ENCODE assay signal across 9 cellular contexts in the genomic region with DNA sequence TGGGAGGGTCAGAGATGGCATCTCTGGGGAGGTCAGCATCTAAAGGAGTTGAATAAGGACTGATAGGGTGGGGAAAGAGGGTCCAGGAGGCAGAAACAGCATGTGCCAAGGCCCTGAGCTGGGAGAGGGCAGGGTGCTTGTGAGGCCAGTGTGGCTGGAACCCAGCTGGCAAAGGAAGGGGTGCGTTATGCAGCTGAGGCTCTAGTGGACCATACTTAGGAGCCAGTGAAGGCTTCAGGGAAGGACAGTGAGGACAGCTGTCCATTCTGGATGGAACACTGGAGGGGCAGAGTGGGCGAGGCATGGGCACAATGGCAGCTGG. TPM values are rescaled to one million over a fixed set of nuclear protein-coding genes. Genes with fewer than 3 reads are reported as not detected.
A peak's percentile ranks its signal among the peaks of the same experiment; 100 is the strongest.
DNase-seq lines count a peak whose midpoint lies in the region; ATAC-seq, FAIRE-seq and TF ChIP-seq lines count a peak whose summit lies in the region.
"Had no signal": no experiment of that assay in that cellular context is flagged by ENCODE, and none has a peak within 500 bp of the region (broad histone marks: within the 10 kb centered on the region; RNA-seq: fewer than 3 reads in every experiment).

No MANE protein-coding gene starts in this region.

- dilution Hi-C loops in keratinocyte (cut with MboI; ENCODE audit: extremely low pct_ligation_motif_present, low sequenced_read_pairs) = no loop called here

- H3K27me3 ChIP-seq in keratinocyte (ENCODE audit: control insufficient read depth, extremely low read depth, insufficient read depth, low read length) = peaks cover 4% of the 10 kb centered on the region
- H3K27me3 ChIP-seq in stomach = no peaks in the 10 kb centered on the region

- no peaks in the 10 kb centered on the region for H4K20me1 ChIP-seq in keratinocyte (ENCODE audit: control insufficient read depth, extremely low read depth, insufficient read depth, low read length)

- H3K9ac ChIP-seq in keratinocyte (ENCODE audit: control insufficient read depth, extremely low read depth, insufficient read depth, low read length) = no peak overlapping the region

- H3K4me3 Mint-ChIP-seq in activated CD4-positive, alpha-beta memory T cell treated with anti-CD3 and anti-CD28 coated beads for 36 hours = no peak overlapping the region
- no peak overlapping the region for H3K4me3 Mint-ChIP-seq in activated CD4-positive, alpha-beta memory T cell treated with anti-CD3 and anti-CD28 coated beads, Interleukin-2, amount 10 ng/mL, durations not matched to agents 7 days and 5 days
- H3K4me3 Mint-ChIP-seq in T-helper 17 cell = peak overlapping the region; percentile 84

- no peaks in the 10 kb centered on the region for H3K9me1 ChIP-seq in keratinocyte (ENCODE audit: control insufficient read depth, extremely low read depth, insufficient read depth, low read length)

- peaks cover 3% of the 10 kb centered on the region for H3K4me1 ChIP-seq in keratinocyte (ENCODE audit: control insufficient read depth, extremely low read depth, insufficient read depth, low read length)
- peaks cover 0 to 28% (median 16%) of the 10 kb centered on the region in 4 donors for H3K4me1 ChIP-seq in stomach

- no peaks in the 10 kb centered on the region for H3K9me3 Mint-ChIP-seq in activated CD4-positive, alpha-beta memory T cell treated with anti-CD3 and anti-CD28 coated beads for 36 hours
- H3K9me3 Mint-ChIP-seq in activated CD4-positive, alpha-beta memory T cell treated with anti-CD3 and anti-CD28 coated beads, Interleukin-2, amount 10 ng/mL, durations not matched to agents 7 days and 5 days = no peaks in the 10 kb centered on the region
- H3K9me3 Mint-ChIP-seq: activated T-helper 1 cell treated with anti-CD3 and anti-CD28 coated beads, Interleukin-12 subunit alpha, Interleukin-12 subunit beta, Interleukin-2, Interleukin-4 antibody, amounts not matched to agents 30 ng/mL and 10 ng/mL and 1 ng/mL, durations not matched to agents 14 hours and 24 hours and 36 hours had no signal

- POLR2A ChIA-PET in activated CD4-positive, alpha-beta memory T cell treated with anti-CD3 and anti-CD28 coated beads for 36 hours (lab: Charles Lee) = interaction anchor here (1.7 kb wide), 1 partner anchor 76 kb away, joined by 8 read pairs; a partner anchor contains a TSS
- POLR2A ChIA-PET in activated CD4-positive, alpha-beta memory T cell treated with anti-CD3 and anti-CD28 coated beads, Interleukin-2, amount 10 ng/mL, durations not matched to agents 7 days and 5 days (lab: Charles Lee) = interaction anchor here (0.7 to 6.5 kb wide), 9 partner anchors 15 to 127 kb away, joined by 3 to 63 read pairs (median 5); a partner anchor contains a TSS

- intact Hi-C loops in activated CD4-positive, alpha-beta memory T cell treated with anti-CD3 and anti-CD28 coated beads for 36 hours (cut with micrococcal nuclease) = loop anchor here (2.0 kb wide), 3 partner anchors 22 to 76 kb away; a partner anchor contains a TSS
- intact Hi-C loops in stomach (cut with DNase I; ENCODE audit: low total_unique reads) = no loop called here

- CTCF ChIA-PET in activated CD4-positive, alpha-beta memory T cell treated with anti-CD3 and anti-CD28 coated beads for 36 hours (lab: Charles Lee) = interaction anchor here (1.0 to 12.1 kb wide), 32 partner anchors 10 to 217 kb away, joined by 3 to 913 read pairs (median 5); a partner anchor contains a TSS
- CTCF ChIA-PET in activated CD4-positive, alpha-beta memory T cell treated with anti-CD3 and anti-CD28 coated beads, Interleukin-2, amount 10 ng/mL, durations not matched to agents 7 days and 5 days (lab: Charles Lee) = interaction anchor here (0.5 to 12.0 kb wide), 31 partner anchors 9 to 176 kb away, joined by 3 to 545 read pairs (median 5); a partner anchor contains a TSS

- H3K27me3 Mint-ChIP-seq in activated CD4-positive, alpha-beta memory T cell treated with anti-CD3 and anti-CD28 coated beads for 36 hours = peaks cover 2% of the 10 kb centered on the region
- peaks cover 6% of the 10 kb centered on the region for H3K27me3 Mint-ChIP-seq in activated CD4-positive, alpha-beta memory T cell treated with anti-CD3 and anti-CD28 coated beads, Interleukin-2, amount 10 ng/mL, durations not matched to agents 7 days and 5 days
- no peaks in the 10 kb centered on the region for H3K27me3 Mint-ChIP-seq in T-helper 17 cell

- no peak for TF ChIP-seq POLR2A in stomach (IDR thresholded peaks at IDR 0.05)

- H3K4me3 ChIP-seq in keratinocyte (ENCODE audit: control insufficient read depth in 2 of 3, extremely low read depth in 1 of 3, insufficient read depth in 2 of 3, low read depth in 1 of 3, low read length in 3 of 3) (no peak overlapping the region), stomach (no peak overlapping the region)

- no peak for TF ChIP-seq EP300 in stomach (IDR thresholded peaks at IDR 0.05)

- ATAC-seq in T-helper 17 cell = no peak

- no peak for TF ChIP-seq CTCF in keratinocyte (optimal IDR thresholded peaks at IDR 0.05 in 1 of 3, IDR thresholded peaks at IDR 0.05 in 1 of 3, conservative IDR thresholded peaks at IDR 0.05 in 1 of 3; ENCODE audit: extremely low read depth in 1 of 3, insufficient read depth in 2 of 3, low read length in 3 of 3)
- no peak for TF ChIP-seq CTCF in stomach (IDR thresholded peaks at IDR 0.05)

- no peaks in the 10 kb centered on the region for H3K36me3 ChIP-seq in keratinocyte (ENCODE audit: control insufficient read depth in 2 of 2, extremely low read depth in 1 of 2, insufficient read depth in 2 of 2, low read length in 2 of 2)
- H3K36me3 ChIP-seq in stomach = no peaks in the 10 kb centered on the region

- H3K27ac ChIP-seq in keratinocyte (ENCODE audit: control insufficient read depth, insufficient read depth, low read length) (no peak overlapping the region), stomach (peak overlapping the region in 4 of 5 donors; percentile 70 to 84 (median 74))

- 67 to 83% (median 72%) methylated on average over 2 of the region's 2 CpGs for WGBS in stomach, 5 donors

- H2AFZ ChIP-seq in keratinocyte (ENCODE audit: control insufficient read depth, low read length) = peak overlapping the region; percentile 68

- H3K4me1 Mint-ChIP-seq in activated CD4-positive, alpha-beta memory T cell treated with anti-CD3 and anti-CD28 coated beads for 36 hours (ENCODE audit: low read depth) = peaks cover 22% of the 10 kb centered on the region
- peaks cover 25% of the 10 kb centered on the region for H3K4me1 Mint-ChIP-seq in activated CD4-positive, alpha-beta memory T cell treated with anti-CD3 and anti-CD28 coated beads, Interleukin-2, amount 10 ng/mL, durations not matched to agents 7 days and 5 days
- H3K4me1 Mint-ChIP-seq in T-helper 17 cell = peaks cover 17% of the 10 kb centered on the region

- H3K79me2 ChIP-seq in keratinocyte (ENCODE audit: control insufficient read depth, insufficient read depth, low read length) = no peaks in the 10 kb centered on the region

- H3K36me3 Mint-ChIP-seq in activated CD4-positive, alpha-beta memory T cell treated with anti-CD3 and anti-CD28 coated beads for 36 hours = no peaks in the 10 kb centered on the region
- H3K36me3 Mint-ChIP-seq in activated CD4-positive, alpha-beta memory T cell treated with anti-CD3 and anti-CD28 coated beads, Interleukin-2, amount 10 ng/mL, durations not matched to agents 7 days and 5 days (ENCODE audit: low read depth) = no peaks in the 10 kb centered on the region
- no peaks in the 10 kb centered on the region for H3K36me3 Mint-ChIP-seq in T-helper 17 cell (ENCODE audit: low read depth)

- no peak for DNase-seq in activated CD4-positive, alpha-beta memory T cell treated with anti-CD3 and anti-CD28 coated beads for 36 hours
- no peak for DNase-seq in activated CD4-positive, alpha-beta memory T cell treated with anti-CD3 and anti-CD28 coated beads, Interleukin-2, amount 10 ng/mL, durations not matched to agents 7 days and 5 days
- DNase-seq in T-helper 17 cell (no peak), keratinocyte (ENCODE audit: low read depth, low spot score) (no peak), stomach (no peak), NCI-H1694 treated with DMSO at 0.1 percent for 48 hours (lab: John Stamatoyannopoulos, UW) (no peak)
- DNase-seq in NK-92 treated with Interleukin-12 subunit alpha and Interleukin-12 subunit beta, amount 100 ng/mL, for 24 hours (lab: John Stamatoyannopoulos, UW) = no peak
- no peak for DNase-seq in activated CD4-positive, alpha-beta T cell treated with anti-CD3 and anti-CD28 coated beads, Interleukin-2, amount 50 U/mL, for 48 hours

- no peak for FAIRE-seq in keratinocyte (lab: Jason Lieb, UNC)

- H3K27ac Mint-ChIP-seq in activated CD4-positive, alpha-beta memory T cell treated with anti-CD3 and anti-CD28 coated beads for 36 hours = peak overlapping the region; percentile 36
- H3K27ac Mint-ChIP-seq in activated CD4-positive, alpha-beta memory T cell treated with anti-CD3 and anti-CD28 coated beads, Interleukin-2, amount 10 ng/mL, durations not matched to agents 7 days and 5 days = no peak overlapping the region
- H3K27ac Mint-ChIP-seq in T-helper 17 cell = peak overlapping the region; percentile 95
- H3K27ac Mint-ChIP-seq: activated T-helper 1 cell treated with anti-CD3 and anti-CD28 coated beads, Interleukin-12 subunit alpha, Interleukin-12 subunit beta, Interleukin-2, Interleukin-4 antibody, amounts not matched to agents 30 ng/mL and 10 ng/mL and 1 ng/mL, durations not matched to agents 14 hours and 24 hours and 36 hours had no signal

- H3K9me3 ChIP-seq in T-helper 17 cell (ENCODE audit: control insufficient read depth, low read length, poor library complexity, severe bottlenecking) (no peaks in the 10 kb centered on the region), keratinocyte (ENCODE audit: control insufficient read depth, low read depth, low read length) (no peaks in the 10 kb centered on the region), stomach (no peaks in the 10 kb centered on the region)

- H3K4me2 ChIP-seq in keratinocyte (ENCODE audit: control insufficient read depth, extremely low read depth, insufficient read depth, low read depth, low read length) = no peak overlapping the region

RNA-seq across cellular contexts. Expression of a gene that starts 57.1 kb away (rescaled TPM):
- total RNA-seq in activated CD4-positive, alpha-beta memory T cell treated with anti-CD3 and anti-CD28 coated beads for 36 hours = 1,000 to 10,000 TPM; 1,338 to 1,385 TPM
- 1,000 to 10,000 TPM; 1,074 to 1,084 TPM for total RNA-seq in activated CD4-positive, alpha-beta memory T cell treated with anti-CD3 and anti-CD28 coated beads, Interleukin-2, amount 10 ng/mL, durations not matched to agents 7 days and 5 days
- total RNA-seq in T-helper 17 cell = 1,000 to 10,000 TPM; 1,753 to 1,861 TPM
- 1,640 to 2,447 TPM (median 1,913 TPM) in 3 replicates for polyA plus RNA-seq in keratinocyte
- 990 TPM for polyA plus RNA-seq in keratinocyte (2011; ENCODE audit: low read depth)
- 2,661 and 2,845 TPM in 2 replicates for polyA plus RNA-seq in keratinocyte (2011; cell fraction: cytosol; rRNA removed)
- polyA plus RNA-seq in keratinocyte (2011; cell fraction: nucleus; rRNA removed) = 618 and 843 TPM in 2 replicates
- 2,405 and 3,359 TPM in 2 replicates for polyA plus RNA-seq in keratinocyte (2012; ENCODE audit: low replicate concordance)
- 477 to 652 TPM (median 620 TPM) in 3 replicates for polyA minus RNA-seq in keratinocyte
- 678 TPM for polyA minus RNA-seq in keratinocyte (2011; cell fraction: cytosol; rRNA and poly(A)+ RNA removed)
- polyA minus RNA-seq in keratinocyte (2011; cell fraction: nucleus; rRNA and poly(A)+ RNA removed) = 138 and 247 TPM in 2 replicates
- total RNA-seq in stomach = 1,000 to 10,000 TPM in 1 of 5 donors, 100 to 1,000 TPM in 4; 255 to 1,618 (median 778) TPM
- 1,000 to 10,000 TPM; 3,493 to 4,094 (median 3,871) TPM for polyA plus RNA-seq in stomach
